39 cellular contexts compared by ENCODE assay signal in genomic region chr9:36301227-36301626, GRCh38.
"Had no signal": no experiment of that assay in that cellular context is flagged by ENCODE, and none has a peak within 500 bp of the region (broad histone marks: within the 10 kb centered on the region; RNA-seq: fewer than 3 reads in every experiment).

No MANE protein-coding gene starts in this region.

- H3K36me3 ChIP-seq: ascending aorta, cardiac muscle cell had no signal

- H3K4me1 ChIP-seq: ascending aorta had no signal

- H3K36me3 Mint-ChIP-seq: activated CD4-positive, alpha-beta memory T cell treated with anti-CD3 and anti-CD28 coated beads for 36 hours; activated naive CD4-positive, alpha-beta T cell treated with anti-CD3 and anti-CD28 coated beads, Interleukin-2, amount 10 ng/mL, durations not matched to agents 7 days and 5 days; activated naive CD4-positive, alpha-beta T cell treated with anti-CD3 and anti-CD28 coated beads, Interleukin-2, amount 50 U/mL, for 24 hours; activated naive CD8-positive, alpha-beta T cell treated with anti-CD3 and anti-CD28 coated beads, Interleukin-2, amount 10 ng/mL, durations not matched to agents 7 days and 5 days; brain had no signal

- ATAC-seq: activated CD8-positive, alpha-beta T cell treated with anti-CD3 and anti-CD28 coated beads for 36 hours; activated naive CD8-positive, alpha-beta T cell treated with anti-CD3 and anti-CD28 coated beads, Interleukin-2, amount 50 U/mL, for 24 hours; activated T-cell treated with anti-CD3 and anti-CD28 coated beads, Interleukin-2, amount 50 U/mL, for 4 hours; activated T-cell treated with anti-CD3 and anti-CD28 coated beads, Interleukin-2, amount 50 U/mL, for 72 hours had no signal

- H3K4me3 ChIP-seq: ascending aorta, cardiac muscle cell had no signal

- DNase-seq: activated B cell treated with CpG ODN at 0.5 μM for 24 hours; activated CD4-positive, alpha-beta memory T cell treated with anti-CD3 and anti-CD28 coated beads for 36 hours; activated CD4-positive, alpha-beta T cell treated with anti-CD3 and anti-CD28 coated beads for 4 hours; activated CD4-positive, alpha-beta T cell treated with anti-CD3 and anti-CD28 coated beads, Interleukin-2, amount 10 ng/mL, durations not matched to agents 24 days and 14 days; activated CD4-positive, alpha-beta T cell treated with anti-CD3 and anti-CD28 coated beads, Interleukin-2, amount 50 U/mL, for 1 hour; activated CD4-positive, alpha-beta T cell treated with anti-CD3 and anti-CD28 coated beads, Interleukin-2, amount 50 U/mL, for 4 hours; activated CD4-positive, CD25-positive, alpha-beta regulatory T cell treated with anti-CD3 and anti-CD28 coated beads, Interleukin-2, amount 50 U/mL, for 72 hours; activated CD8-positive, alpha-beta memory T cell treated with anti-CD3 and anti-CD28 coated beads, Interleukin-2, amount 50 U/mL, for 4 hours; activated CD8-positive, alpha-beta T cell treated with anti-CD3 and anti-CD28 coated beads for 36 hours; activated effector memory CD4-positive, alpha-beta T cell treated with Interleukin-2 at 50 U/mL for 16 hours; activated gamma-delta T cell; activated naive CD4-positive, alpha-beta T cell treated with anti-CD3 and anti-CD28 coated beads, Interleukin-2, amount 10 ng/mL, durations not matched to agents 7 days and 5 days; activated naive CD4-positive, alpha-beta T cell treated with Interleukin-2 at 50 U/mL for 16 hours; activated naive CD8-positive, alpha-beta T cell treated with anti-CD3 and anti-CD28 coated beads, Interleukin-2, amount 10 ng/mL, durations not matched to agents 7 days and 5 days; activated naive CD8-positive, alpha-beta T cell treated with anti-CD3 and anti-CD28 coated beads, Interleukin-2, amount 50 U/mL, for 24 hours; activated T-cell treated with anti-CD3 and anti-CD28 coated beads for 4 hours; activated T-cell treated with anti-CD3 and anti-CD28 coated beads, Interleukin-2, amount 50 U/mL, for 1 hour; activated T-cell treated with anti-CD3 and anti-CD28 coated beads, Interleukin-2, amount 50 U/mL, for 4 hours; activated T-cell treated with anti-CD3 and anti-CD28 coated beads, Interleukin-2, amount 50 U/mL, for 72 hours; amygdala; anterior cingulate cortex; caudate nucleus; cerebellar nuclear complex; T-helper 1 cell; T-helper 2 cell; T-helper 9 cell had no signal

- H3K9me3 Mint-ChIP-seq: activated B cell treated with CpG ODN at 0.5 μM for 24 hours; activated CD4-positive, alpha-beta memory T cell treated with anti-CD3 and anti-CD28 coated beads for 36 hours; activated CD4-positive, alpha-beta T cell treated with anti-CD3 and anti-CD28 coated beads, Interleukin-2, amount 10 ng/mL, durations not matched to agents 24 days and 14 days; activated CD8-positive, alpha-beta T cell treated with anti-CD3 and anti-CD28 coated beads for 36 hours; activated naive CD4-positive, alpha-beta T cell treated with anti-CD3 and anti-CD28 coated beads, Interleukin-2, amount 10 ng/mL, durations not matched to agents 7 days and 5 days; activated naive CD4-positive, alpha-beta T cell treated with anti-CD3 and anti-CD28 coated beads, Interleukin-2, amount 50 U/mL, for 24 hours; activated naive CD8-positive, alpha-beta T cell treated with anti-CD3 and anti-CD28 coated beads, Interleukin-2, amount 10 ng/mL, durations not matched to agents 7 days and 5 days; activated naive CD8-positive, alpha-beta T cell treated with anti-CD3 and anti-CD28 coated beads, Interleukin-2, amount 50 U/mL, for 24 hours; activated T-cell treated with anti-CD3 and anti-CD28 coated beads, Interleukin-2, amount 50 U/mL, for 4 hours; activated T-cell treated with anti-CD3 and anti-CD28 coated beads, Interleukin-2, amount 50 U/mL, for 72 hours; activated T-helper 1 cell treated with anti-CD3 and anti-CD28 coated beads, Interleukin-12 subunit alpha, Interleukin-12 subunit beta, Interleukin-2, Interleukin-4 antibody, amounts not matched to agents 30 ng/mL and 10 ng/mL and 1 ng/mL, durations not matched to agents 14 hours and 24 hours and 36 hours; activated T-helper 2 cell treated with anti-CD3 and anti-CD28 coated beads, Interferon-gamma antibody, Interleukin-2, Interleukin-4, amounts not matched to agents 10 μg/mL and 5 μg/mL and 100 μg/mL, durations not matched to agents 14 hours and 24 hours and 36 hours; brain; central memory CD8-positive, alpha-beta T cell; T-helper 1 cell treated with Interleukin-12 subunit alpha and Interleukin-12 subunit beta and Interleukin-4 antibody, amounts not matched to agents 30 μg/mL and 1 μg/mL, for 36 hours; T-helper 2 cell treated with Interferon-gamma antibody and Interleukin-4, amounts not matched to agents 5 μg/mL and 100 μg/mL, for 36 hours had no signal

- H3K4me1 Mint-ChIP-seq: activated B cell treated with CpG ODN at 0.5 μM for 24 hours; central memory CD8-positive, alpha-beta T cell had no signal

- H3K27me3 Mint-ChIP-seq: activated B cell treated with CpG ODN at 0.5 μM for 24 hours; activated CD4-positive, alpha-beta memory T cell treated with anti-CD3 and anti-CD28 coated beads for 36 hours; activated CD4-positive, alpha-beta T cell treated with anti-CD3 and anti-CD28 coated beads, Interleukin-2, amount 10 ng/mL, durations not matched to agents 24 days and 14 days; activated CD8-positive, alpha-beta T cell treated with anti-CD3 and anti-CD28 coated beads for 36 hours; activated naive CD4-positive, alpha-beta T cell treated with anti-CD3 and anti-CD28 coated beads, Interleukin-2, amount 50 U/mL, for 24 hours; activated naive CD8-positive, alpha-beta T cell; activated naive CD8-positive, alpha-beta T cell treated with anti-CD3 and anti-CD28 coated beads, Interleukin-2, amount 10 ng/mL, durations not matched to agents 7 days and 5 days; activated naive CD8-positive, alpha-beta T cell treated with anti-CD3 and anti-CD28 coated beads, Interleukin-2, amount 50 U/mL, for 24 hours; brain; central memory CD8-positive, alpha-beta T cell had no signal

- H3K27ac ChIP-seq: ascending aorta, cardiac muscle cell, VCaP had no signal

- H3K9me3 ChIP-seq: ascending aorta had no signal

- FAIRE-seq: bronchial epithelial cell, TTC549 had no signal

- H3K27ac Mint-ChIP-seq: activated B cell treated with CpG ODN at 0.5 μM for 24 hours; activated CD4-positive, alpha-beta memory T cell treated with anti-CD3 and anti-CD28 coated beads for 36 hours; activated CD4-positive, alpha-beta T cell treated with anti-CD3 and anti-CD28 coated beads, Interleukin-2, amount 10 ng/mL, durations not matched to agents 24 days and 14 days; activated CD8-positive, alpha-beta T cell treated with anti-CD3 and anti-CD28 coated beads for 36 hours; activated naive CD4-positive, alpha-beta T cell treated with anti-CD3 and anti-CD28 coated beads, Interleukin-2, amount 10 ng/mL, durations not matched to agents 7 days and 5 days; activated naive CD4-positive, alpha-beta T cell treated with anti-CD3 and anti-CD28 coated beads, Interleukin-2, amount 50 U/mL, for 24 hours; activated naive CD8-positive, alpha-beta T cell; activated naive CD8-positive, alpha-beta T cell treated with anti-CD3 and anti-CD28 coated beads, Interleukin-2, amount 10 ng/mL, durations not matched to agents 7 days and 5 days; activated naive CD8-positive, alpha-beta T cell treated with anti-CD3 and anti-CD28 coated beads, Interleukin-2, amount 50 U/mL, for 24 hours; activated T-cell treated with anti-CD3 and anti-CD28 coated beads, Interleukin-2, amount 50 U/mL, for 72 hours; activated T-helper 1 cell treated with anti-CD3 and anti-CD28 coated beads, Interleukin-12 subunit alpha, Interleukin-12 subunit beta, Interleukin-2, Interleukin-4 antibody, amounts not matched to agents 30 ng/mL and 10 ng/mL and 1 ng/mL, durations not matched to agents 14 hours and 24 hours and 36 hours; activated T-helper 2 cell treated with anti-CD3 and anti-CD28 coated beads, Interferon-gamma antibody, Interleukin-2, Interleukin-4, amounts not matched to agents 10 μg/mL and 5 μg/mL and 100 μg/mL, durations not matched to agents 14 hours and 24 hours and 36 hours; brain; T-helper 1 cell treated with Interleukin-12 subunit alpha and Interleukin-12 subunit beta and Interleukin-4 antibody, amounts not matched to agents 30 μg/mL and 1 μg/mL, for 36 hours; T-helper 2 cell treated with Interferon-gamma antibody and Interleukin-4, amounts not matched to agents 5 μg/mL and 100 μg/mL, for 36 hours had no signal

- H3K4me3 Mint-ChIP-seq: activated B cell treated with CpG ODN at 0.5 μM for 24 hours; activated CD4-positive, alpha-beta memory T cell treated with anti-CD3 and anti-CD28 coated beads for 36 hours; activated CD4-positive, alpha-beta T cell treated with anti-CD3 and anti-CD28 coated beads, Interleukin-2, amount 10 ng/mL, durations not matched to agents 24 days and 14 days; activated CD8-positive, alpha-beta T cell treated with anti-CD3 and anti-CD28 coated beads for 36 hours; activated naive CD4-positive, alpha-beta T cell treated with anti-CD3 and anti-CD28 coated beads, Interleukin-2, amount 10 ng/mL, durations not matched to agents 7 days and 5 days; activated naive CD4-positive, alpha-beta T cell treated with anti-CD3 and anti-CD28 coated beads, Interleukin-2, amount 50 U/mL, for 24 hours; activated naive CD8-positive, alpha-beta T cell; activated naive CD8-positive, alpha-beta T cell treated with anti-CD3 and anti-CD28 coated beads, Interleukin-2, amount 10 ng/mL, durations not matched to agents 7 days and 5 days; activated naive CD8-positive, alpha-beta T cell treated with anti-CD3 and anti-CD28 coated beads, Interleukin-2, amount 50 U/mL, for 24 hours; activated T-cell treated with anti-CD3 and anti-CD28 coated beads, Interleukin-2, amount 50 U/mL, for 4 hours; activated T-cell treated with anti-CD3 and anti-CD28 coated beads, Interleukin-2, amount 50 U/mL, for 72 hours; activated T-helper 1 cell treated with anti-CD3 and anti-CD28 coated beads, Interleukin-12 subunit alpha, Interleukin-12 subunit beta, Interleukin-2, Interleukin-4 antibody, amounts not matched to agents 30 ng/mL and 10 ng/mL and 1 ng/mL, durations not matched to agents 14 hours and 24 hours and 36 hours; brain; central memory CD8-positive, alpha-beta T cell; T-helper 1 cell treated with Interleukin-12 subunit alpha and Interleukin-12 subunit beta and Interleukin-4 antibody, amounts not matched to agents 30 μg/mL and 1 μg/mL, for 36 hours; T-helper 2 cell treated with Interferon-gamma antibody and Interleukin-4, amounts not matched to agents 5 μg/mL and 100 μg/mL, for 36 hours had no signal

- H3K27me3 ChIP-seq: ascending aorta, cardiac muscle cell had no signal
